Comparison of ENCODE assay signal across 1 cellular context in the genomic region with DNA sequence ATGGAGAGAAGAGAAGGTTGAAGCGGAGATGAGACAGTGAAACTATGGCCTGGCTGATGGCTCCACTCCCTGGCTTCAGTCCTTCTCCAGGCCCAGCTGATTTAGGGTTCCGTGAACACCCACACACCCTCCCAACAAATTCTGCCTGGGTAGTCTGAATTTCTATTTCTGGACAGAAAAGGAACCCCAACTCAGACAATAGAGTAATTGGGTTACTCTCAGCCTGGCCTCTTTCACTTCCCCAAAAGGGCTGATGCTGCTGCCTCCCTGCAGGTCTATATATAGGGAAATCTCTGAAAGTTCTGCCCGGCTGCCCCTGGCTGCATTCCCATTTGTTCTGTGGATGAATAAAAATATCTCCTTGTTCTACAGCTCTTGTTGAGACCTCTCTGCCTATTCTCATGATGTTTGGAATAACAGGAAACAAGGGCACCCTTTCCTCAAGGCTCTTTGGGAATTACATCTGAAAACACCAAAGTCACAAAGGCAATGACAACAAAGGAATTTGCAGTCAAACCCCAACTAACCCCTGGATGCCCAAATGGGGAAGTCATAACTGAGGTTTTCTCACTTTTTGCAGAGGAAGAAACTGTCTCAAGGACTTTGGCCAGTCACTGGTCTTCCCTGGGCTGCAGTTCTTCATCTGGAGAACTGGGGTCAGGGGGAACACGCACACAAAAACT.
TF ChIP-seq lines count a peak whose summit lies in the region.

No MANE protein-coding gene starts in this region.

TF ChIP-seq in GM12878, 131 proteins besides CTCF, POLR2A, EP300 and RAD21 (continued from another document and continues in another):
- TF ChIP-seq ZNF687 (IDR thresholded peaks at IDR 0.05) (no peak; the same call in 1 of the 2 replicates), IKZF2 (IDR thresholded peaks at IDR 0.05) (peak; percentile 99 to 100), ELK1 (IDR thresholded peaks at IDR 0.05; ENCODE audit: low read depth, low read length) (no peak), CBFB (IDR thresholded peaks at IDR 0.05; ENCODE audit: low read depth) (peak; percentile 67), MEF2B (IDR thresholded peaks at IDR 0.05; ENCODE audit: partially characterized antibody, poor library complexity, severe bottlenecking) (peak; percentile 95), MTA3 (IDR thresholded peaks at IDR 0.05; ENCODE audit: borderline replicate concordance, low read length) (peak; percentile 44; the same call in 1 of the 2 replicates), ZNF217 (IDR thresholded peaks at IDR 0.05) (peak; percentile 65; the same call in 1 of the 2 replicates), IRF5 (IDR thresholded peaks at IDR 0.05; ENCODE audit: borderline replicate concordance) (no peak), IRF4 (IDR thresholded peaks at IDR 0.05; ENCODE audit: low read depth, low read length) (peak; percentile 68; the same call in 1 of the 2 replicates), CREM (IDR thresholded peaks at IDR 0.05; ENCODE audit: low read depth) (peak; percentile 79), ZBTB40 (IDR thresholded peaks at IDR 0.05; ENCODE audit: borderline replicate concordance) (no peak), ATF7 (IDR thresholded peaks at IDR 0.05; ENCODE audit: low read depth) (peak; percentile 79), RB1 (IDR thresholded peaks at IDR 0.05; ENCODE audit: borderline replicate concordance) (no peak), NR2F1 (conservative IDR thresholded peaks at IDR 0.05) (peak; percentile 86), SP1 (IDR thresholded peaks at IDR 0.05; ENCODE audit: low read depth, low read length) (peak; percentile 44), EGR1 (IDR thresholded peaks at IDR 0.05; ENCODE audit: borderline replicate concordance in 1 of 2, low read depth in 2 of 2, low read length in 2 of 2) (peak in 1 of 2 experiments; percentile 56; a peak in 2 of 3 replicates), PML (IDR thresholded peaks at IDR 0.05; ENCODE audit: low read length) (peak; percentile 58; the same call in 1 of the 2 replicates), BHLHE40 (IDR thresholded peaks at IDR 0.05; ENCODE audit: borderline replicate concordance in 1 of 2, low read depth in 2 of 2, low read length in 1 of 2) (peak in 1 of 2 experiments; percentile 24; a peak in 2 of 4 replicates), ZNF24 (IDR thresholded peaks at IDR 0.05) (peak; percentile 82; the same call in 1 of the 2 replicates), RCOR1 (conservative IDR thresholded peaks at IDR 0.05; ENCODE audit: low read depth, low read length) (0 out of 2 replicates have a peak, but pooled peaks have one; percentile 38), MLLT1 (IDR thresholded peaks at IDR 0.05) (0 out of 2 replicates have a peak, but pooled peaks have one; percentile 30), TCF12 (IDR thresholded peaks at IDR 0.05; ENCODE audit: low read depth, low read length) (0 out of 2 replicates have a peak, but pooled peaks have one; percentile 38), STAT3 (IDR thresholded peaks at IDR 0.05; ENCODE audit: low read depth, low read length) (no peak), PAX5 (IDR thresholded peaks at IDR 0.05; ENCODE audit: borderline replicate concordance, low read depth, low read length) (peak; percentile 99), CBX3 (IDR thresholded peaks at IDR 0.05; ENCODE audit: borderline replicate concordance, low read depth) (no peak), BCL3 (IDR thresholded peaks at IDR 0.05; ENCODE audit: borderline replicate concordance, insufficient read depth, low read depth, low read length, poor library complexity, severe bottlenecking) (peak; percentile 57), ZNF207 (IDR thresholded peaks at IDR 0.05; ENCODE audit: borderline replicate concordance) (peak; percentile 39; the same call in 1 of the 2 replicates)
- TF ChIP-seq, protein P1, sequence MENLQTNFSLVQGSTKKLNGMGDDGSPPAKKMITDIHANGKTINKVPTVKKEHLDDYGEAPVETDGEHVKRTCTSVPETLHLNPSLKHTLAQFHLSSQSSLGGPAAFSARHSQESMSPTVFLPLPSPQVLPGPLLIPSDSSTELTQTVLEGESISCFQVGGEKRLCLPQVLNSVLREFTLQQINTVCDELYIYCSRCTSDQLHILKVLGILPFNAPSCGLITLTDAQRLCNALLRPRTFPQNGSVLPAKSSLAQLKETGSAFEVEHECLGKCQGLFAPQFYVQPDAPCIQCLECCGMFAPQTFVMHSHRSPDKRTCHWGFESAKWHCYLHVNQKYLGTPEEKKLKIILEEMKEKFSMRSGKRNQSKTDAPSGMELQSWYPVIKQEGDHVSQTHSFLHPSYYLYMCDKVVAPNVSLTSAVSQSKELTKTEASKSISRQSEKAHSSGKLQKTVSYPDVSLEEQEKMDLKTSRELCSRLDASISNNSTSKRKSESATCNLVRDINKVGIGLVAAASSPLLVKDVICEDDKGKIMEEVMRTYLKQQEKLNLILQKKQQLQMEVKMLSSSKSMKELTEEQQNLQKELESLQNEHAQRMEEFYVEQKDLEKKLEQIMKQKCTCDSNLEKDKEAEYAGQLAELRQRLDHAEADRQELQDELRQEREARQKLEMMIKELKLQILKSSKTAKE (IDR thresholded peaks at IDR 0.05; ENCODE audit: low read depth, poor library complexity, severe bottlenecking), result peak; percentile 91
- TF ChIP-seq, protein P2, sequence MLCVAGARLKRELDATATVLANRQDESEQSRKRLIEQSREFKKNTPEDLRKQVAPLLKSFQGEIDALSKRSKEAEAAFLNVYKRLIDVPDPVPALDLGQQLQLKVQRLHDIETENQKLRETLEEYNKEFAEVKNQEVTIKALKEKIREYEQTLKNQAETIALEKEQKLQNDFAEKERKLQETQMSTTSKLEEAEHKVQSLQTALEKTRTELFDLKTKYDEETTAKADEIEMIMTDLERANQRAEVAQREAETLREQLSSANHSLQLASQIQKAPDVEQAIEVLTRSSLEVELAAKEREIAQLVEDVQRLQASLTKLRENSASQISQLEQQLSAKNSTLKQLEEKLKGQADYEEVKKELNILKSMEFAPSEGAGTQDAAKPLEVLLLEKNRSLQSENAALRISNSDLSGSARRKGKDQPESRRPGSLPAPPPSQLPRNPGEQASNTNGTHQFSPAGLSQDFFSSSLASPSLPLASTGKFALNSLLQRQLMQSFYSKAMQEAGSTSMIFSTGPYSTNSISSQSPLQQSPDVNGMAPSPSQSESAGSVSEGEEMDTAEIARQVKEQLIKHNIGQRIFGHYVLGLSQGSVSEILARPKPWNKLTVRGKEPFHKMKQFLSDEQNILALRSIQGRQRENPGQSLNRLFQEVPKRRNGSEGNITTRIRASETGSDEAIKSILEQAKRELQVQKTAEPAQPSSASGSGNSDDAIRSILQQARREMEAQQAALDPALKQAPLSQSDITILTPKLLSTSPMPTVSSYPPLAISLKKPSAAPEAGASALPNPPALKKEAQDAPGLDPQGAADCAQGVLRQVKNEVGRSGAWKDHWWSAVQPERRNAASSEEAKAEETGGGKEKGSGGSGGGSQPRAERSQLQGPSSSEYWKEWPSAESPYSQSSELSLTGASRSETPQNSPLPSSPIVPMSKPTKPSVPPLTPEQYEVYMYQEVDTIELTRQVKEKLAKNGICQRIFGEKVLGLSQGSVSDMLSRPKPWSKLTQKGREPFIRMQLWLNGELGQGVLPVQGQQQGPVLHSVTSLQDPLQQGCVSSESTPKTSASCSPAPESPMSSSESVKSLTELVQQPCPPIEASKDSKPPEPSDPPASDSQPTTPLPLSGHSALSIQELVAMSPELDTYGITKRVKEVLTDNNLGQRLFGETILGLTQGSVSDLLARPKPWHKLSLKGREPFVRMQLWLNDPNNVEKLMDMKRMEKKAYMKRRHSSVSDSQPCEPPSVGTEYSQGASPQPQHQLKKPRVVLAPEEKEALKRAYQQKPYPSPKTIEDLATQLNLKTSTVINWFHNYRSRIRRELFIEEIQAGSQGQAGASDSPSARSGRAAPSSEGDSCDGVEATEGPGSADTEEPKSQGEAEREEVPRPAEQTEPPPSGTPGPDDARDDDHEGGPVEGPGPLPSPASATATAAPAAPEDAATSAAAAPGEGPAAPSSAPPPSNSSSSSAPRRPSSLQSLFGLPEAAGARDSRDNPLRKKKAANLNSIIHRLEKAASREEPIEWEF (IDR thresholded peaks at IDR 0.05; ENCODE audit: insufficient replicate concordance, low read depth, low read length), result peak; percentile 80
